21 cellular contexts compared by ENCODE assay signal in the genomic region with DNA sequence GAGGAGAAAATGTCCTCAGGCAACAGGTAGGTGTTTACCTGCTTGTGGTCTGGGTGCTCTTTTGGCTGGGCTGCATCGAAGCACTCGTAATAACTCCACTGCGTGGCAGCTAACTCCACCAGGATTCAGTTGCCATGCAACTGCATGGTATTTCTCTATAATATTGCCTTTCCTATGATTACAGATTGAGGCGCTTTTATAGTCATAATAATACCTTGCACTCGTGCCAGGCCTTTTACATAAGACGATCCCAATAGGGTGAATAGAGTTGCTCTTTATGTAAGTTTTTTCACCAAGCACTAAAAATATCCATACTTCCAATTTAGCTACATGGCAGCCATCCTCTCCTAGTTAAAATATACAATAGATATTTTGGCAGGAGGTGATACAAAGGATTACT. TPM values are rescaled to one million over a fixed set of nuclear protein-coding genes. Genes with fewer than 3 reads are reported as not detected.
A peak's percentile ranks its signal among the peaks of the same experiment; 100 is the strongest.
DNase-seq lines count a peak whose midpoint lies in the region; ATAC-seq and TF ChIP-seq lines count a peak whose summit lies in the region.
"Had no signal": no experiment of that assay in that cellular context is flagged by ENCODE, and none has a peak within 500 bp of the region (broad histone marks: within the 10 kb centered on the region; RNA-seq: fewer than 3 reads in every experiment).

No MANE protein-coding gene starts in this region.

- no peaks in the 10 kb centered on the region for H3K9me3 ChIP-seq in neural cell (ENCODE audit: low read length)
- H3K9me3 ChIP-seq: BLaER1 treated with 17β-estradiol and CSF1 and Interleukin-3, amounts not matched to agents 10 nM and 100 nM; HAP-1; SK-N-SH had no signal

- no peak for ATAC-seq in GM18519 (IDR thresholded peaks at IDR 0.05; ENCODE audit: low FRiP score, unreplicated experiment)
- no peak for ATAC-seq in activated CD4-positive, CD25-positive, alpha-beta regulatory T cell treated with anti-CD3 and anti-CD28 coated beads, Interleukin-2, amount 50 U/mL, for 24 hours

- H3K36me3 ChIP-seq in neural cell (ENCODE audit: insufficient read depth, low read length), result no peaks in the 10 kb centered on the region
- H3K36me3 ChIP-seq: BLaER1 treated with 17β-estradiol and CSF1 and Interleukin-3, amounts not matched to agents 10 nM and 100 nM; HAP-1 had no signal

- no peaks in the 10 kb centered on the region for H3K27me3 ChIP-seq in neural cell (ENCODE audit: insufficient read depth, low read depth, low read length)
- H3K27me3 ChIP-seq: BLaER1 treated with 17β-estradiol and CSF1 and Interleukin-3, amounts not matched to agents 10 nM and 100 nM had no signal

- H3K27ac ChIP-seq in neural cell (ENCODE audit: low read length), result no peak overlapping the region
- H3K27ac ChIP-seq: BLaER1 treated with 17β-estradiol and CSF1 and Interleukin-3, amounts not matched to agents 10 nM and 100 nM; HL-60 had no signal

- H3K4me3 ChIP-seq in neural cell (ENCODE audit: low read length), result no peak overlapping the region
- H3K4me3 ChIP-seq: BLaER1 treated with 17β-estradiol and CSF1 and Interleukin-3, amounts not matched to agents 10 nM and 100 nM; HAP-1 had no signal

- no peak overlapping the region for H3K9ac ChIP-seq in neural cell (ENCODE audit: low read length)
- H3K9ac ChIP-seq: BLaER1 treated with 17β-estradiol and CSF1 and Interleukin-3, amounts not matched to agents 10 nM and 100 nM; SK-N-SH had no signal

- H3K79me2 ChIP-seq in neural cell (replicated peaks; ENCODE audit: insufficient read depth, low read length), result no peaks in the 10 kb centered on the region

- H3K4me2 ChIP-seq in neural cell (ENCODE audit: low read length), result no peak overlapping the region
- H3K4me2 ChIP-seq: BLaER1 treated with 17β-estradiol and CSF1 and Interleukin-3, amounts not matched to agents 10 nM and 100 nM; SK-N-SH had no signal

- TF ChIP-seq EP300 in neural cell (conservative IDR thresholded peaks at IDR 0.05; ENCODE audit: poor library complexity, severe bottlenecking), result peak; percentile 36

- no peaks in the 10 kb centered on the region for H3K9me2 ChIP-seq in neural cell (ENCODE audit: insufficient read depth, low read length)
- H3K9me2 ChIP-seq: SK-N-SH had no signal

- no peak for TF ChIP-seq RAD21 in neural cell (conservative IDR thresholded peaks at IDR 0.05)

- no peaks in the 10 kb centered on the region for H3F3A ChIP-seq in neural cell (ENCODE audit: insufficient read depth, low read length, poor library complexity, severe bottlenecking)

- no peaks in the 10 kb centered on the region for H4K20me1 ChIP-seq in neural cell (ENCODE audit: insufficient read depth)
- H4K20me1 ChIP-seq: BLaER1 treated with 17β-estradiol and CSF1 and Interleukin-3, amounts not matched to agents 10 nM and 100 nM had no signal

- no peak overlapping the region for H2AFZ ChIP-seq in neural cell (ENCODE audit: low read depth, low read length)

- TF ChIP-seq CTCF in neural cell (IDR thresholded peaks at IDR 0.05; ENCODE audit: poor library complexity, severe bottlenecking), result no peak

- DNase-seq in NCI-H2107 treated with DMSO at 0.1 percent for 48 hours (lab: John Stamatoyannopoulos, UW; ENCODE audit: unreplicated experiment) (peak; percentile 42), NCI-H2107 (lab: John Stamatoyannopoulos, UW) (no peak), NCI-H1417 treated with DMSO at 0.1 percent for 48 hours (lab: John Stamatoyannopoulos, UW) (peak; percentile 21), NCI-H2227 treated with DMSO at 0.1 percent for 48 hours (lab: John Stamatoyannopoulos, UW) (peak; percentile 78), NCI-H82 (lab: John Stamatoyannopoulos, UW) (no peak)
- DNase-seq: CD8-positive, alpha-beta memory T cell; EL; Kasumi-1; NCI-H1694 treated with DMSO at 0.1 percent for 48 hours; NCI-H446 treated with DMSO at 0.1 percent for 48 hours; SHP77; SK-N-SH; T-helper 1 cell; T1000 had no signal

TF ChIP-seq in neural cell, 6 proteins besides CTCF, POLR2A, EP300 and RAD21:
- TF ChIP-seq POLR2AphosphoS5 (IDR thresholded peaks at IDR 0.05), result peak; percentile 40
- TF ChIP-seq TAF1 (IDR thresholded peaks at IDR 0.05; ENCODE audit: low read depth), result no peak
- TF ChIP-seq EZH2 (IDR thresholded peaks at IDR 0.05; ENCODE audit: borderline replicate concordance, insufficient read depth, low read length, poor library complexity, severe bottlenecking), result no peak

RNA-seq across cellular contexts. Expression of gene NYAP2, which starts 19.6 kb away (rescaled TPM):
- polyA plus RNA-seq in neural cell, result 0.98 and 1.1 TPM in 2 replicates
- 10.5 and 12.8 TPM in 2 replicates for polyA minus RNA-seq in neural cell
- polyA plus RNA-seq: CD8-positive, alpha-beta memory T cell; IgD-negative memory B cell; SK-N-SH had no signal

Comparison
In these comparisons a context has a peak if more than half of its experiments do, and no peak if none do; other contexts are left out.
1. DNase-seq: peak in NCI-H2107 treated with DMSO at 0.1 percent for 48 hours (single experiment), NCI-H1417 treated with DMSO at 0.1 percent for 48 hours (single experiment) and NCI-H2227 treated with DMSO at 0.1 percent for 48 hours (single experiment); none in NCI-H2107 (single experiment) and NCI-H82 (single experiment).